18 cellular contexts compared by ENCODE assay signal in the genomic region with DNA sequence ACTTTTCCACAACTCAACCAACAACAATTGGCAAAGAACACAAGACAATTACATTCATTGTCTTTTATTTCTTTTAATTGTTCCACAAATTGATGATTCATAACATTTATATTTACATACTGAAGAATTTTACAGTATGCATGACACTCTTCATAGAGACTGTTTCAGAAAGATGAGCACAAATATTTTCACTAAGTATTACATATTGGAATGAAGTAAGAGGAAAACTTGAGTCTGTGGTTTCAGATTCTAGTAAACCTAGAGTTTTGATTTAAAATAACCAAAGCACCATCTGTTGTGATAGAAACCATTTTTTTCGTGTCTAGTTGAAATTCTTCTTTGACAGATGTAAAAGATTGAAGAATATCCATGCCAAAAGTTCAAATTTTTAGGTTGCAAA. TPM values are rescaled to one million over a fixed set of nuclear protein-coding genes. Genes with fewer than 3 reads are reported as not detected.
A peak's percentile ranks its signal among the peaks of the same experiment; 100 is the strongest.
DNase-seq lines count a peak whose midpoint lies in the region; ATAC-seq, FAIRE-seq and TF ChIP-seq lines count a peak whose summit lies in the region.
"Had no signal": no experiment of that assay in that cellular context is flagged by ENCODE, and none has a peak within 500 bp of the region (broad histone marks: within the 10 kb centered on the region; RNA-seq: fewer than 3 reads in every experiment).

No MANE protein-coding gene starts in this region.

- H3K4me2 ChIP-seq in K562 (ENCODE audit: insufficient read depth, low read length), result no peak overlapping the region
- H3K4me2 ChIP-seq: BLaER1 treated with 17β-estradiol and CSF1 and Interleukin-3, amounts not matched to agents 10 nM and 100 nM had no signal

- H3K27ac Mint-ChIP-seq in activated naive CD4-positive, alpha-beta T cell treated with anti-CD3 and anti-CD28 coated beads, Interleukin-2, amount 50 U/mL, for 24 hours, result peak overlapping the region; percentile 35
- H3K27ac Mint-ChIP-seq: CD4-positive, CD25-positive, alpha-beta regulatory T cell had no signal

- H3K4me3 Mint-ChIP-seq in activated naive CD4-positive, alpha-beta T cell treated with anti-CD3 and anti-CD28 coated beads, Interleukin-2, amount 50 U/mL, for 24 hours, result no peak overlapping the region
- H3K4me3 Mint-ChIP-seq: CD4-positive, CD25-positive, alpha-beta regulatory T cell had no signal

- H3K9me3 Mint-ChIP-seq in activated naive CD4-positive, alpha-beta T cell treated with anti-CD3 and anti-CD28 coated beads, Interleukin-2, amount 50 U/mL, for 24 hours, result peaks cover 7% of the 10 kb centered on the region

- no peak overlapping the region for H2AFZ ChIP-seq in K562 (ENCODE audit: low read depth, low read length)

- FAIRE-seq in K562 (lab: Jason Lieb, UNC), result no peak
- FAIRE-seq: GM19239, H54 had no signal

- no peaks in the 10 kb centered on the region for H3K36me3 Mint-ChIP-seq in activated naive CD4-positive, alpha-beta T cell treated with anti-CD3 and anti-CD28 coated beads, Interleukin-2, amount 50 U/mL, for 24 hours
- H3K36me3 Mint-ChIP-seq: CD4-positive, CD25-positive, alpha-beta regulatory T cell had no signal

- no peaks in the 10 kb centered on the region for H4K20me1 ChIP-seq in K562 (replicated peaks; ENCODE audit: control insufficient read depth, insufficient read depth, low read length)
- H4K20me1 ChIP-seq: BLaER1 treated with 17β-estradiol and CSF1 and Interleukin-3, amounts not matched to agents 10 nM and 100 nM had no signal

- no peak overlapping the region for H3K27ac ChIP-seq in K562 (ENCODE audit: extremely low read depth, low read depth, low read length)
- H3K27ac ChIP-seq: BLaER1 treated with 17β-estradiol and CSF1 and Interleukin-3, amounts not matched to agents 10 nM and 100 nM had no signal

- H3K79me2 ChIP-seq in K562 (ENCODE audit: control insufficient read depth, insufficient read depth, low read length), result no peaks in the 10 kb centered on the region

- BruUV-seq in K562 (replicated peaks; lab: Mats Ljungman, UMichigan), result no TSS peak

- TF ChIP-seq RAD21 in K562 (CRISPR knock-in tag; conservative IDR thresholded peaks at IDR 0.05 in 1 of 2, IDR thresholded peaks at IDR 0.05 in 1 of 2), result no peak

- no peak overlapping the region for H3K4me3 ChIP-seq in K562
- H3K4me3 ChIP-seq: BLaER1 treated with 17β-estradiol and CSF1 and Interleukin-3, amounts not matched to agents 10 nM and 100 nM had no signal

- 0% methylated on average over 1 of the region's 1 CpG for WGBS in K562 (ENCODE audit: insufficient coverage, low coverage, missing lambda C conversion rate)

- no peaks in the 10 kb centered on the region for H3K4me1 ChIP-seq in K562 (replicated peaks in 1 of 2; ENCODE audit: control insufficient read depth in 2 of 2, insufficient read depth in 2 of 2, low read length in 2 of 2)
- H3K4me1 ChIP-seq: BLaER1 treated with 17β-estradiol and CSF1 and Interleukin-3, amounts not matched to agents 10 nM and 100 nM had no signal

- no peak overlapping the region for H3K9ac ChIP-seq in K562 (ENCODE audit: insufficient read depth in 1 of 2, low read depth in 2 of 2, low read length in 2 of 2)
- H3K9ac ChIP-seq: BLaER1 treated with 17β-estradiol and CSF1 and Interleukin-3, amounts not matched to agents 10 nM and 100 nM had no signal

- no peaks in the 10 kb centered on the region for H3K27me3 ChIP-seq in K562 (ENCODE audit: control insufficient read depth in 2 of 2, insufficient read depth in 2 of 2, low read length in 2 of 2)
- H3K27me3 ChIP-seq: BLaER1 treated with 17β-estradiol and CSF1 and Interleukin-3, amounts not matched to agents 10 nM and 100 nM had no signal

- intact Hi-C loops in K562 (cut with micrococcal nuclease), result no loop called here

- no peaks in the 10 kb centered on the region for H3K36me3 ChIP-seq in K562 (ENCODE audit: control insufficient read depth, insufficient read depth, low read length)
- H3K36me3 ChIP-seq: BLaER1 treated with 17β-estradiol and CSF1 and Interleukin-3, amounts not matched to agents 10 nM and 100 nM had no signal

- DNase-seq in activated naive CD4-positive, alpha-beta T cell treated with anti-CD3 and anti-CD28 coated beads, Interleukin-2, amount 50 U/mL, for 16 hours, result no peak
- DNase-seq in K562 (ENCODE audit: extremely low read depth in 1 of 4, low spot score in 3 of 4) (no peak), H4 (ENCODE audit: low spot score) (no peak), NCI-H2107 treated with DMSO at 0.1 percent for 48 hours (lab: John Stamatoyannopoulos, UW; ENCODE audit: unreplicated experiment) (no peak)
- DNase-seq: ACHN; CD4-positive, CD25-positive, alpha-beta regulatory T cell; DMS53; GF-D8; IMR-90; KG1 had no signal

- CTCF ChIA-PET in K562 (lab: Yijun Ruan, JAX; ENCODE audit: low intra/inter-chr PET ratio), result no interaction called here

- H3K4me1 Mint-ChIP-seq in activated naive CD4-positive, alpha-beta T cell treated with anti-CD3 and anti-CD28 coated beads, Interleukin-2, amount 50 U/mL, for 24 hours, result peaks cover 5% of the 10 kb centered on the region
- H3K4me1 Mint-ChIP-seq: CD4-positive, CD25-positive, alpha-beta regulatory T cell had no signal

- ATAC-seq in GM19351 (IDR thresholded peaks at IDR 0.05; ENCODE audit: unreplicated experiment) (peak; percentile 62), K562 (no peak), GM19397 (IDR thresholded peaks at IDR 0.05; ENCODE audit: unreplicated experiment) (no peak)
- ATAC-seq: HCT116 had no signal

- no peaks in the 10 kb centered on the region for H3K9me3 ChIP-seq in K562 (replicated peaks; ENCODE audit: control insufficient read depth, insufficient read depth, low read depth, low read length)

- no peaks in the 10 kb centered on the region for H3K9me1 ChIP-seq in K562 (ENCODE audit: control insufficient read depth, insufficient read depth, low read length)

- TF ChIP-seq CTCF in K562 (IDR thresholded peaks at IDR 0.05 in 2 of 3, conservative IDR thresholded peaks at IDR 0.05 in 1 of 3; ENCODE audit: insufficient read depth in 2 of 3, low read depth in 1 of 3, low read length in 3 of 3), result no peak

- H3K27me3 Mint-ChIP-seq in activated naive CD4-positive, alpha-beta T cell treated with anti-CD3 and anti-CD28 coated beads, Interleukin-2, amount 50 U/mL, for 24 hours, result peaks cover 8% of the 10 kb centered on the region
- H3K27me3 Mint-ChIP-seq: CD4-positive, CD25-positive, alpha-beta regulatory T cell had no signal

- in situ Hi-C loops in K562 (cut with MboI), result no loop called here

- TF ChIP-seq EP300 in K562 (IDR thresholded peaks at IDR 0.05; ENCODE audit: low read length), result no peak

- TF ChIP-seq POLR2A in K562 (conservative IDR thresholded peaks at IDR 0.05), result no peak

- POLR2A ChIA-PET in K562 (lab: Yijun Ruan, JAX), result no interaction called here

TF ChIP-seq in K562, 482 proteins besides CTCF, POLR2A, EP300 and RAD21 (continues in another document):
- TF ChIP-seq, protein P1, sequence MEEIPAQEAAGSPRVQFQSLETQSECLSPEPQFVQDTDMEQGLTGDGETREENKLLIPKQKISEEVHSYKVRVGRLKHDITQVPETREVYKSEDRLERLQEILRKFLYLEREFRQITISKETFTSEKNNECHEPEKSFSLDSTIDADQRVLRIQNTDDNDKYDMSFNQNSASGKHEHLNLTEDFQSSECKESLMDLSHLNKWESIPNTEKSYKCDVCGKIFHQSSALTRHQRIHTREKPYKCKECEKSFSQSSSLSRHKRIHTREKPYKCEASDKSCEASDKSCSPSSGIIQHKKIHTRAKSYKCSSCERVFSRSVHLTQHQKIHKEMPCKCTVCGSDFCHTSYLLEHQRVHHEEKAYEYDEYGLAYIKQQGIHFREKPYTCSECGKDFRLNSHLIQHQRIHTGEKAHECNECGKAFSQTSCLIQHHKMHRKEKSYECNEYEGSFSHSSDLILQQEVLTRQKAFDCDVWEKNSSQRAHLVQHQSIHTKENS (CRISPR knock-in tag; IDR thresholded peaks at IDR 0.05), result no peak
- TF ChIP-seq ZNF316 (IDR thresholded peaks at IDR 0.05) (peak; percentile 5; the same call in 1 of the 2 replicates), IRF2 (CRISPR knock-in tag; IDR thresholded peaks at IDR 0.05) (no peak)

RNA-seq across cellular contexts. Expression of a gene that starts 32.1 kb away (rescaled TPM):
- total RNA-seq in K562 (2011; cell fraction: chromatin; rRNA removed; ENCODE audit: low replicate concordance), result not detected in 2 replicates
- total RNA-seq in K562 (2011; cell fraction: nucleolus; rRNA removed), result not detected in 2 replicates
- not detected in 2 replicates for total RNA-seq in K562 (2011; cell fraction: nucleoplasm; rRNA removed)
- total RNA-seq in K562 (2014; rRNA removed) (not detected in 2 replicates), K562 (2014; rRNA removed; fragmentation: Illumina TruSeq; extraction: Trizol) (not detected in 2 replicates), K562 (2015; rRNA removed; fragmentation: Illumina TruSeq; extraction: Trizol) (not detected in 2 replicates), K562 (2021) (not detected in 2 replicates)
- polyA plus RNA-seq in K562 (2011; rRNA removed) (not detected in 2 replicates), K562 (2014; fragmentation: Illumina TruSeq; extraction: Trizol) (not detected in 2 replicates), K562 (2014; fragmentation: Nextera tagmentation; extraction: Ambion mirVana) (not detected), K562 (2014; rRNA removed) (not detected in 2 replicates)
- not detected in 2 replicates for polyA plus RNA-seq in K562 (2011; cell fraction: cytosol; rRNA removed)
- not detected in 2 replicates for polyA plus RNA-seq in K562 (2011; cell fraction: nucleus; rRNA removed)
- 0.07 TPM in 1 of 2 replicates, not detected in the other for polyA plus RNA-seq in K562 (2012)
- not detected in 2 replicates for polyA minus RNA-seq in K562 (2011; rRNA and poly(A)+ RNA removed)
- polyA minus RNA-seq in K562 (2011; cell fraction: cytosol; rRNA and poly(A)+ RNA removed), result not detected in 2 replicates
- polyA minus RNA-seq in K562 (2011; cell fraction: nucleus; rRNA and poly(A)+ RNA removed), result not detected in 2 replicates
- total RNA-seq in H4 (2014; rRNA removed; shearing (Covaris generic)), result 0.17 TPM in 1 of 2 replicates, not detected in the other
- total RNA-seq: A172; CD4-positive, CD25-positive, alpha-beta regulatory T cell; IMR-90 had no signal
- polyA plus RNA-seq: CD4-positive, CD25-positive, alpha-beta regulatory T cell; IMR-90 had no signal

RNA-seq across cellular contexts. Expression of a gene that starts 51.3 kb away (rescaled TPM):
- not detected in 2 replicates for total RNA-seq in K562 (2011; cell fraction: chromatin; rRNA removed; ENCODE audit: low replicate concordance)
- total RNA-seq in K562 (2011; cell fraction: nucleolus; rRNA removed), result not detected in 2 replicates
- not detected in 2 replicates for total RNA-seq in K562 (2011; cell fraction: nucleoplasm; rRNA removed)
- total RNA-seq in K562 (2014; rRNA removed), result not detected in 2 replicates
- not detected in 2 replicates for total RNA-seq in K562 (2014; rRNA removed; fragmentation: Illumina TruSeq; extraction: Trizol)
- not detected in 2 replicates for total RNA-seq in K562 (2015; rRNA removed; fragmentation: Illumina TruSeq; extraction: Trizol)
- not detected in 2 replicates for total RNA-seq in K562 (2021)
- not detected in 2 replicates for polyA plus RNA-seq in K562 (2011; rRNA removed)
- not detected in 2 replicates for polyA plus RNA-seq in K562 (2011; cell fraction: cytosol; rRNA removed)
- not detected in 2 replicates for polyA plus RNA-seq in K562 (2011; cell fraction: nucleus; rRNA removed)
- 0.04 TPM in 1 of 2 replicates, not detected in the other for polyA plus RNA-seq in K562 (2012)
- polyA plus RNA-seq in K562 (2014; fragmentation: Illumina TruSeq; extraction: Trizol), result not detected in 2 replicates
- polyA plus RNA-seq in K562 (2014; fragmentation: Nextera tagmentation; extraction: Ambion mirVana), result not detected
- polyA plus RNA-seq in K562 (2014; rRNA removed), result not detected in 2 replicates
- polyA minus RNA-seq in K562 (2011; rRNA and poly(A)+ RNA removed), result not detected in 2 replicates
- not detected in 2 replicates for polyA minus RNA-seq in K562 (2011; cell fraction: cytosol; rRNA and poly(A)+ RNA removed)
- polyA minus RNA-seq in K562 (2011; cell fraction: nucleus; rRNA and poly(A)+ RNA removed), result not detected in 2 replicates
- total RNA-seq in H4 (2014; rRNA removed; shearing (Covaris generic)), result 0.25 and 0.81 TPM in 2 replicates
- total RNA-seq: CD4-positive, CD25-positive, alpha-beta regulatory T cell had no signal
- polyA plus RNA-seq: CD4-positive, CD25-positive, alpha-beta regulatory T cell had no signal
